ENCODE assay signal across 8 cellular contexts in genomic region chr5:134371834-134372340, GRCh38. TPM values are rescaled to one million over a fixed set of nuclear protein-coding genes. Genes with fewer than 3 reads are reported as not detected.
DNase-seq lines count a peak whose midpoint lies in the region; FAIRE-seq and TF ChIP-seq lines count a peak whose summit lies in the region.

No MANE protein-coding gene starts in this region.

- DNase-seq in Daoy (ENCODE audit: low read depth) (peak; percentile 50), HL-60 (ENCODE audit: low read depth in 1 of 2, low spot score in 1 of 2) (peak in 1 of 2 experiments; percentile 11), SW480 (ENCODE audit: low spot score) (peak; percentile 69), astrocyte of the cerebellum (ENCODE audit: low read depth) (no peak), hepatic stellate cell (ENCODE audit: low spot score) (peak; percentile 45), progenitor cell of endocrine pancreas (ENCODE audit: low spot score, unreplicated experiment) (peak; percentile 41), OCI-M2 (lab: John Stamatoyannopoulos, UW; ENCODE audit: unreplicated experiment) (no peak), D721Med (ENCODE audit: insufficient read length, low spot score) (no peak)

- H3K4me3 ChIP-seq in HL-60 (replicated peaks; ENCODE audit: insufficient read depth, low read length): peak overlapping the region; percentile 68
- H3K4me3 ChIP-seq in astrocyte of the cerebellum (ENCODE audit: low read depth, low read length): peak overlapping the region; percentile 98

- H3K27ac ChIP-seq in HL-60 (replicated peaks): peak overlapping the region; percentile 99

- FAIRE-seq in D721Med (lab: Jason Lieb, UNC): no peak

- TF ChIP-seq CTCF in HL-60 (IDR thresholded peaks at IDR 0.05; ENCODE audit: insufficient read depth, low read length): no peak
- TF ChIP-seq CTCF in astrocyte of the cerebellum (IDR thresholded peaks at IDR 0.05; ENCODE audit: low read depth, low read length, missing control alignments): no peak
- TF ChIP-seq CTCF in progenitor cell of endocrine pancreas (IDR thresholded peaks at IDR 0.05; ENCODE audit: unreplicated experiment): no peak
- no peak for TF ChIP-seq CTCF in D721Med (IDR thresholded peaks at IDR 0.05; ENCODE audit: insufficient read depth, missing control alignments)

- peaks cover 16% of the 10 kb centered on the region for H3K36me3 Mint-ChIP-seq in progenitor cell of endocrine pancreas (ENCODE audit: insufficient read depth)

- H3K9me3 Mint-ChIP-seq in progenitor cell of endocrine pancreas (ENCODE audit: low read depth): peaks cover 7% of the 10 kb centered on the region

- no peaks in the 10 kb centered on the region for H3K27me3 Mint-ChIP-seq in progenitor cell of endocrine pancreas

- H3K4me3 Mint-ChIP-seq in progenitor cell of endocrine pancreas (ENCODE audit: low read depth): peak overlapping the region; percentile 96

- H3K4me1 Mint-ChIP-seq in progenitor cell of endocrine pancreas (ENCODE audit: low read depth): peaks cover 22% of the 10 kb centered on the region

- in situ Hi-C loops in astrocyte of the cerebellum (cut with HindIII; ENCODE audit: low sequenced_read_pairs): no loop called here

- H3K27me3 ChIP-seq in HL-60 (ENCODE audit: insufficient read depth, poor library complexity, severe bottlenecking): no peaks in the 10 kb centered on the region

- H3K27ac Mint-ChIP-seq in progenitor cell of endocrine pancreas: peak overlapping the region; percentile 100

RNA-seq across cellular contexts. Expression of gene UBE2B, which starts 0.5 kb away (rescaled TPM):
- total RNA-seq in Daoy (2014; rRNA removed; shearing (Covaris generic)): 21.6 and 30.0 TPM in 2 replicates
- 80.0 and 81.3 TPM in 2 replicates for total RNA-seq in progenitor cell of endocrine pancreas

RNA-seq across cellular contexts. Expression of gene CDKL3, which starts 4.9 kb away (rescaled TPM):
- 1.7 and 14.9 TPM in 2 replicates for total RNA-seq in Daoy (2014; rRNA removed; shearing (Covaris generic))
- total RNA-seq in progenitor cell of endocrine pancreas: 3.0 and 6.1 TPM in 2 replicates

RNA-seq across cellular contexts. Expression of gene CDKN2AIPNL, which starts 39.8 kb away (rescaled TPM):
- total RNA-seq in Daoy (2014; rRNA removed; shearing (Covaris generic)): 72.1 and 75.7 TPM in 2 replicates
- 28.3 and 29.0 TPM in 2 replicates for total RNA-seq in progenitor cell of endocrine pancreas

Comparison
In these comparisons a context has a peak if more than half of its experiments do, and no peak if none do; other contexts are left out.
1. DNase-seq: peak in Daoy (single experiment), SW480 (single experiment), hepatic stellate cell (single experiment) and progenitor cell of endocrine pancreas (single experiment); none in astrocyte of the cerebellum (single experiment), OCI-M2 (single experiment) and D721Med (single experiment).